In genomic region chr1:51517361-51518032, GRCh38 we compare ENCODE assay signal across 8 cellular contexts.
DNase-seq lines count a peak whose midpoint lies in the region; ATAC-seq and TF ChIP-seq lines count a peak whose summit lies in the region.

No MANE protein-coding gene starts in this region.

- H3K36me3 ChIP-seq in HEK293 (ENCODE audit: control insufficient read depth in 2 of 2, insufficient read depth in 1 of 2, low read length in 2 of 2): no peaks in the 10 kb centered on the region
- no peaks in the 10 kb centered on the region for H3K36me3 ChIP-seq in iPS-20b (ENCODE audit: insufficient read depth, low read depth, low read length)

- H3K9me3 ChIP-seq in HEK293 (ENCODE audit: control insufficient read depth, insufficient read depth, low read depth, low read length) (no peaks in the 10 kb centered on the region), iPS-20b (ENCODE audit: insufficient read depth, low read depth, low read length) (no peaks in the 10 kb centered on the region)

- CTCF ChIA-PET in HEK293 (lab: Yijun Ruan, JAX): interaction anchor here (0.7 to 0.8 kb wide), 2 partner anchors 52 to 73 kb away, joined by 3 read pairs; no protein-coding TSS in a partner anchor

- H3K27ac ChIP-seq in HEK293 (ENCODE audit: extremely low read depth, low read depth, low read length): peak overlapping the region; percentile 89
- no peak overlapping the region for H3K27ac ChIP-seq in iPS-20b (ENCODE audit: low read length)

- H3K36me3 Mint-ChIP-seq in activated naive CD8-positive, alpha-beta T cell: no peaks in the 10 kb centered on the region
- H3K36me3 Mint-ChIP-seq in stimulated activated naive B cell treated with anti-CD40 and anti-IgM and Interleukin-4, amounts not matched to agents 10 μg/mL and 1 μg/mL and 100 μg/mL, for 72 hours: peaks cover 2 to 20% of the 10 kb centered on the region in 2 donors

- peaks cover 13% of the 10 kb centered on the region for H3K4me1 ChIP-seq in HEK293 (ENCODE audit: control insufficient read depth, insufficient read depth, low read length)
- peaks cover 12% of the 10 kb centered on the region; the same call in 1 of the 2 replicates for H3K4me1 ChIP-seq in iPS-20b (ENCODE audit: insufficient read depth, low read length)

- ATAC-seq in stimulated activated naive B cell treated with anti-CD40 and anti-IgM and Interleukin-4, amounts not matched to agents 10 μg/mL and 1 μg/mL and 100 μg/mL, for 72 hours (replicated peaks): peak in 1 of 2 donors; percentile 1
- ATAC-seq in HG03108 (IDR thresholded peaks at IDR 0.05; ENCODE audit: unreplicated experiment): no peak
- no peak for ATAC-seq in GM18868 (IDR thresholded peaks at IDR 0.05; ENCODE audit: unreplicated experiment)
- ATAC-seq in HG02852 (IDR thresholded peaks at IDR 0.05; ENCODE audit: unreplicated experiment): no peak

- DNase-seq in AG08396 (ENCODE audit: low spot score): peak; percentile 8
- DNase-seq in stimulated activated naive B cell treated with anti-CD40 and anti-IgM and Interleukin-4, amounts not matched to agents 10 μg/mL and 1 μg/mL and 100 μg/mL, for 72 hours: no peak

- no peaks in the 10 kb centered on the region for H3K27me3 Mint-ChIP-seq in activated naive CD8-positive, alpha-beta T cell
- no peaks in the 10 kb centered on the region for H3K27me3 Mint-ChIP-seq in stimulated activated naive B cell treated with anti-CD40 and anti-IgM and Interleukin-4, amounts not matched to agents 10 μg/mL and 1 μg/mL and 100 μg/mL, for 72 hours

- no peak for TF ChIP-seq CTCF in HEK293 (tag by site-specific recombination; IDR thresholded peaks at IDR 0.05)

- peak overlapping the region; percentile 94 for H3K27ac Mint-ChIP-seq in activated naive CD8-positive, alpha-beta T cell
- H3K27ac Mint-ChIP-seq in stimulated activated naive B cell treated with anti-CD40 and anti-IgM and Interleukin-4, amounts not matched to agents 10 μg/mL and 1 μg/mL and 100 μg/mL, for 72 hours: peak overlapping the region; percentile 95

- POLR2A ChIA-PET in HEK293 (lab: Yijun Ruan, JAX): interaction anchor here (0.8 kb wide), 1 partner anchor 29 kb away, joined by 3 read pairs; no protein-coding TSS in a partner anchor

- peak overlapping the region; percentile 96 for H3K4me3 Mint-ChIP-seq in activated naive CD8-positive, alpha-beta T cell
- peak overlapping the region; percentile 96 to 98 for H3K4me3 Mint-ChIP-seq in stimulated activated naive B cell treated with anti-CD40 and anti-IgM and Interleukin-4, amounts not matched to agents 10 μg/mL and 1 μg/mL and 100 μg/mL, for 72 hours

- no peaks in the 10 kb centered on the region for H3K9me3 Mint-ChIP-seq in activated naive CD8-positive, alpha-beta T cell (ENCODE audit: low read depth)
- peaks cover 0 to 3% of the 10 kb centered on the region in 2 donors for H3K9me3 Mint-ChIP-seq in stimulated activated naive B cell treated with anti-CD40 and anti-IgM and Interleukin-4, amounts not matched to agents 10 μg/mL and 1 μg/mL and 100 μg/mL, for 72 hours

- peak overlapping the region; percentile 82; the same call in 1 of the 2 replicates for H3K9ac ChIP-seq in iPS-20b (ENCODE audit: low read depth, low read length)

- peak overlapping the region; percentile 95 for H3K4me3 ChIP-seq in HEK293 (ENCODE audit: low read depth, low read length)
- H3K4me3 ChIP-seq in iPS-20b (ENCODE audit: low read length): peak overlapping the region; percentile 98

- no peaks in the 10 kb centered on the region for H3K27me3 ChIP-seq in iPS-20b (ENCODE audit: insufficient read depth, low read length)

- H3K4me1 Mint-ChIP-seq in activated naive CD8-positive, alpha-beta T cell (ENCODE audit: low read depth): peaks cover 63% of the 10 kb centered on the region
- peaks cover 23 to 70% of the 10 kb centered on the region in 2 donors for H3K4me1 Mint-ChIP-seq in stimulated activated naive B cell treated with anti-CD40 and anti-IgM and Interleukin-4, amounts not matched to agents 10 μg/mL and 1 μg/mL and 100 μg/mL, for 72 hours

TF ChIP-seq in HEK293, 187 proteins besides CTCF, POLR2A, EP300 and RAD21 (continues in another document):
- TF ChIP-seq ZSCAN23 (tag by site-specific recombination; IDR thresholded peaks at IDR 0.05) (no peak), ATF2 (tag by site-specific recombination; IDR thresholded peaks at IDR 0.05; ENCODE audit: low read depth) (no peak), ZNF843 (tag by site-specific recombination; IDR thresholded peaks at IDR 0.05) (no peak), ZNF248 (tag by site-specific recombination; IDR thresholded peaks at IDR 0.05) (no peak), GLIS2 (tag by site-specific recombination; IDR thresholded peaks at IDR 0.05) (no peak), SETDB1 (IDR thresholded peaks at IDR 0.05; ENCODE audit: insufficient read length, low read length) (no peak), ZNF155 (tag by site-specific recombination; IDR thresholded peaks at IDR 0.05) (no peak), ZBTB7A (tag by site-specific recombination; IDR thresholded peaks at IDR 0.05; ENCODE audit: low read depth) (no peak), ZNF664 (tag by site-specific recombination; IDR thresholded peaks at IDR 0.05) (no peak), OSR2 (tag by site-specific recombination; IDR thresholded peaks at IDR 0.05) (peak; percentile 61; the same call in 1 of the 2 replicates), GLIS1 (tag by site-specific recombination; IDR thresholded peaks at IDR 0.05) (no peak), ZNF146 (tag by site-specific recombination; IDR thresholded peaks at IDR 0.05) (no peak), ZXDB (tag by site-specific recombination; IDR thresholded peaks at IDR 0.05) (no peak), SP7 (tag by site-specific recombination; IDR thresholded peaks at IDR 0.05) (no peak), ZNF701 (tag by site-specific recombination; IDR thresholded peaks at IDR 0.05) (no peak), ZBTB44 (tag by site-specific recombination; IDR thresholded peaks at IDR 0.05) (peak; percentile 18; the same call in 1 of the 2 replicates), YY1 (tag by site-specific recombination; IDR thresholded peaks at IDR 0.05) (no peak), KLF16 (tag by site-specific recombination; IDR thresholded peaks at IDR 0.05) (no peak), ZNF776 (tag by site-specific recombination; IDR thresholded peaks at IDR 0.05; ENCODE audit: borderline replicate concordance) (no peak), ZSCAN18 (tag by site-specific recombination; IDR thresholded peaks at IDR 0.05) (no peak), ZNF175 (tag by site-specific recombination; IDR thresholded peaks at IDR 0.05) (no peak), ZNF626 (tag by site-specific recombination; IDR thresholded peaks at IDR 0.05) (no peak), TCF7L2 (IDR thresholded peaks at IDR 0.05; ENCODE audit: borderline replicate concordance, low read depth, low read length) (no peak), GLI4 (tag by site-specific recombination; IDR thresholded peaks at IDR 0.05) (no peak), HOXC10 (CRISPR knock-in tag; IDR thresholded peaks at IDR 0.05) (no peak), ZEB2 (tag by site-specific recombination; IDR thresholded peaks at IDR 0.05) (no peak)
